Comparison of ENCODE assay signal across 10 cellular contexts in the genomic region with DNA sequence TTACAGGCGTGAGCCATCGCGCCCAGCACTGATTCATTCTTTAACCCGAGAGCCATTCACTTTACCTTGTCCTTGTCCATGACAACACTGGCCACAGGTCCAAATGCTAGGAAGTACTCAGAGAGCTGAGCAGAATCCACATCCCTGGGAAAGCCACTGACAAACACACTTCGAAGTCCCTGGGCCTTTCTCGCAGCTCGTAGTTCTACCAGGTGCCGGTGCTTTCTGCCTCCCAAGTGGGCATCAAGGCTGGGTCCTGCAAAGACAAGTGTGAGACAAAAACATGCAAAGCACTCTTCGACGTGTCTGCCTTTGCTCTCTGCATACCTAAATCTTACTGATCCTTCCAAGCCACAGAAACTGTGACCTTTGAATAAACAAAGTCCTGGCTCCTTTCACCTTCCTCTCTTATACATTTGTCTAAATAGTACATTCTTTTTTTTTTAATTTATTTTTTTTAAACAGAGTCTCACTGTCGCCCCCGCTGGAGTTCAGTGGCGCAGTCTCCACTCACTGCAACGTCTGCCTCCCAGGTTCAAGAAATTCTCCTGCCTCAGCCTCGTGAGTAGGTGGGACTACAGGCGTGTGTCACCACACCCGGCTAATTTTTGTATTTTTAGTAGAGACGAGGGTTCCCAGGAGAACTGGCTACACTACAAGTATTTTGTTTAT. TPM values are rescaled to one million over a fixed set of nuclear protein-coding genes. Genes with fewer than 3 reads are reported as not detected.
DNase-seq lines count a peak whose midpoint lies in the region; ATAC-seq, FAIRE-seq and TF ChIP-seq lines count a peak whose summit lies in the region.
"Had no signal": no experiment of that assay in that cellular context is flagged by ENCODE, and none has a peak within 500 bp of the region (broad histone marks: within the 10 kb centered on the region; RNA-seq: fewer than 3 reads in every experiment).

No MANE protein-coding gene starts in this region.

- peaks cover 42% of the 10 kb centered on the region for H3F3A ChIP-seq in PC-9 (ENCODE audit: insufficient read depth, low read depth)

- H3K4me3 Mint-ChIP-seq in activated T-cell treated with anti-CD3 and anti-CD28 coated beads, Interleukin-2, amount 50 U/mL, for 72 hours: peak overlapping the region; percentile 97 to 99
- H3K4me3 Mint-ChIP-seq in stimulated activated effector memory CD8-positive, alpha-beta T cell treated with anti-CD3 and anti-CD28 coated beads, Interleukin-12 subunit alpha, Interleukin-12 subunit beta, amount 100 ng/mL, for 72 hours: peak overlapping the region; percentile 89

- DNase-seq in activated T-cell treated with anti-CD3 and anti-CD28 coated beads, Interleukin-2, amount 50 U/mL, for 72 hours: peak in 1 of 2 donors; percentile 37
- DNase-seq in activated T-cell treated with anti-CD3 and anti-CD28 coated beads for 4 hours (no peak), PC-9 (peak in 1 of 2 experiments; percentile 32), endothelial cell of umbilical vein (ENCODE audit: low read depth, low spot score) (peak; percentile 50), BE2C (no peak), C1 segment of cervical spinal cord (lab: John Stamatoyannopoulos, UW) (no peak)
- DNase-seq in stimulated activated effector memory CD8-positive, alpha-beta T cell treated with anti-CD3 and anti-CD28 coated beads, Interleukin-12 subunit alpha, Interleukin-12 subunit beta, amount 100 ng/mL, for 72 hours (ENCODE audit: low spot score in 2 of 2): no peak
- DNase-seq: DMS79 treated with DMSO at 0.1 percent for 48 hours, NCI-H446 had no signal

- peaks cover 3% of the 10 kb centered on the region; the same call in 1 of the 2 replicates for H4K20me1 ChIP-seq in PC-9 (ENCODE audit: insufficient read depth)
- no peaks in the 10 kb centered on the region for H4K20me1 ChIP-seq in endothelial cell of umbilical vein (replicated peaks; ENCODE audit: control insufficient read depth, extremely low read depth, insufficient read depth, low read length)

- TF ChIP-seq CTCF in PC-9 (conservative IDR thresholded peaks at IDR 0.05) (peak; percentile 69), endothelial cell of umbilical vein (IDR thresholded peaks at IDR 0.05; ENCODE audit: extremely low read depth in 1 of 2, insufficient read depth in 1 of 2, low read depth in 1 of 2, low read length in 2 of 2) (peak; percentile 23 to 39), BE2C (IDR thresholded peaks at IDR 0.05; ENCODE audit: low read depth, low read length) (no peak)

- TF ChIP-seq POLR2A in endothelial cell of umbilical vein (IDR thresholded peaks at IDR 0.05; ENCODE audit: low read depth, low read length): no peak

- BruUV-seq in PC-9 (replicated peaks; lab: Mats Ljungman, UMichigan): no TSS peak
- BruUV-seq in endothelial cell of umbilical vein (replicated peaks; lab: Mats Ljungman, UMichigan): no TSS peak

- peaks cover 5 to 20% of the 10 kb centered on the region in 2 donors for H3K36me3 Mint-ChIP-seq in activated T-cell treated with anti-CD3 and anti-CD28 coated beads, Interleukin-2, amount 50 U/mL, for 72 hours (ENCODE audit: insufficient read depth in 2 of 2)
- H3K36me3 Mint-ChIP-seq in stimulated activated effector memory CD8-positive, alpha-beta T cell treated with anti-CD3 and anti-CD28 coated beads, Interleukin-12 subunit alpha, Interleukin-12 subunit beta, amount 100 ng/mL, for 72 hours: peaks cover 86% of the 10 kb centered on the region

- no peaks in the 10 kb centered on the region for H3K9me1 ChIP-seq in endothelial cell of umbilical vein (replicated peaks; ENCODE audit: control insufficient read depth, extremely low read depth, insufficient read depth, low read length)

- ATAC-seq in activated T-cell treated with anti-CD3 and anti-CD28 coated beads, Interleukin-2, amount 50 U/mL, for 72 hours (replicated peaks in 1 of 2): no peak
- ATAC-seq in stimulated activated effector memory CD8-positive, alpha-beta T cell treated with anti-CD3 and anti-CD28 coated beads, Interleukin-12 subunit alpha, Interleukin-12 subunit beta, amount 100 ng/mL, for 72 hours: no peak
- no peak for ATAC-seq in GM18909 (IDR thresholded peaks at IDR 0.05; ENCODE audit: poor library complexity, unreplicated experiment)

- H3K4me2 ChIP-seq in PC-9 (peak overlapping the region; percentile 92), endothelial cell of umbilical vein (ENCODE audit: insufficient read depth, low read length) (no peak overlapping the region)

- peaks cover 29% of the 10 kb centered on the region for H3K4me1 ChIP-seq in PC-9 (replicated peaks; ENCODE audit: insufficient read depth)
- peaks cover 18% of the 10 kb centered on the region for H3K4me1 ChIP-seq in endothelial cell of umbilical vein (ENCODE audit: control insufficient read depth, extremely low read depth, insufficient read depth, low read length)
- peaks cover 6% of the 10 kb centered on the region; the same call in 1 of the 2 replicates for H3K4me1 ChIP-seq in BE2C

- POLR2A ChIA-PET in PC-9 (lab: Charles Lee; ENCODE audit: unreplicated experiment): no interaction called here
- POLR2A ChIA-PET in endothelial cell of umbilical vein (lab: Charles Lee): no interaction called here

- H2AFZ ChIP-seq in PC-9: no peak overlapping the region
- no peak overlapping the region for H2AFZ ChIP-seq in endothelial cell of umbilical vein (ENCODE audit: low read depth, low read length)

- H3K27me3 Mint-ChIP-seq in activated T-cell treated with anti-CD3 and anti-CD28 coated beads, Interleukin-2, amount 50 U/mL, for 72 hours (ENCODE audit: low read depth): no peaks in the 10 kb centered on the region

- peaks cover 15% of the 10 kb centered on the region; the same call in 1 of the 2 replicates for H3K36me3 ChIP-seq in PC-9 (ENCODE audit: low read depth)
- H3K36me3 ChIP-seq in endothelial cell of umbilical vein (ENCODE audit: control insufficient read depth in 2 of 2, extremely low read depth in 1 of 2, insufficient read depth in 2 of 2, low read length in 2 of 2): peaks cover 9 to 12% of the 10 kb centered on the region in 2 experiments
- H3K36me3 ChIP-seq in BE2C: peaks cover 19% of the 10 kb centered on the region

- no peaks in the 10 kb centered on the region for H3K9me2 ChIP-seq in PC-9 (ENCODE audit: insufficient read depth)

- H3K27ac Mint-ChIP-seq in activated T-cell treated with anti-CD3 and anti-CD28 coated beads, Interleukin-2, amount 50 U/mL, for 72 hours: no peak overlapping the region
- H3K27ac Mint-ChIP-seq in stimulated activated effector memory CD8-positive, alpha-beta T cell treated with anti-CD3 and anti-CD28 coated beads, Interleukin-12 subunit alpha, Interleukin-12 subunit beta, amount 100 ng/mL, for 72 hours: no peak overlapping the region

- H3K4me3 ChIP-seq in PC-9 (no peak overlapping the region), endothelial cell of umbilical vein (replicated peaks in 1 of 3; ENCODE audit: insufficient read depth in 1 of 3, low read depth in 1 of 3, low read length in 3 of 3) (no peak overlapping the region), BE2C (ENCODE audit: low read depth, low read length) (no peak overlapping the region)

- no peak overlapping the region for H3K9ac ChIP-seq in endothelial cell of umbilical vein (replicated peaks; ENCODE audit: extremely low read depth, insufficient read depth, low read length)

- dilution Hi-C loops in endothelial cell of umbilical vein (cut with MboI; ENCODE audit: extremely low pct_ligation_motif_present, low sequenced_read_pairs): no loop called here

- CTCF ChIA-PET in PC-9 (lab: Charles Lee): no interaction called here
- CTCF ChIA-PET in endothelial cell of umbilical vein (lab: Charles Lee): interaction anchor here (0.9 to 1.5 kb wide), 5 partner anchors 12 to 28 kb away, joined by 3 to 9 read pairs (median 5); a partner anchor contains a TSS

- H3K79me2 ChIP-seq in PC-9 (ENCODE audit: low read depth) (peaks cover 35% of the 10 kb centered on the region), endothelial cell of umbilical vein (ENCODE audit: control insufficient read depth, insufficient read depth, low read length) (peaks cover 9% of the 10 kb centered on the region)

- intact Hi-C loops in PC-9 (cut with micrococcal nuclease; ENCODE audit: unreplicated experiment): no loop called here
- intact Hi-C loops in endothelial cell of umbilical vein (cut with micrococcal nuclease): no loop called here

- H3K27me3 ChIP-seq in PC-9 (ENCODE audit: insufficient read depth, low read depth): no peaks in the 10 kb centered on the region
- no peaks in the 10 kb centered on the region for H3K27me3 ChIP-seq in endothelial cell of umbilical vein (ENCODE audit: control insufficient read depth in 2 of 2, insufficient read depth in 2 of 2, low read length in 2 of 2)
- H3K27me3 ChIP-seq in BE2C: no peaks in the 10 kb centered on the region

- H3K4me1 Mint-ChIP-seq in activated T-cell treated with anti-CD3 and anti-CD28 coated beads, Interleukin-2, amount 50 U/mL, for 72 hours (ENCODE audit: low read depth): peaks cover 45% of the 10 kb centered on the region
- peaks cover 23% of the 10 kb centered on the region for H3K4me1 Mint-ChIP-seq in stimulated activated effector memory CD8-positive, alpha-beta T cell treated with anti-CD3 and anti-CD28 coated beads, Interleukin-12 subunit alpha, Interleukin-12 subunit beta, amount 100 ng/mL, for 72 hours

- no peak for FAIRE-seq in endothelial cell of umbilical vein (lab: Jason Lieb, UNC)

- H3K27ac ChIP-seq in PC-9 (no peak overlapping the region), endothelial cell of umbilical vein (ENCODE audit: insufficient read depth, low read depth, low read length) (no peak overlapping the region)

- no peaks in the 10 kb centered on the region for H3K9me3 Mint-ChIP-seq in activated T-cell treated with anti-CD3 and anti-CD28 coated beads, Interleukin-2, amount 50 U/mL, for 72 hours
- H3K9me3 Mint-ChIP-seq in stimulated activated effector memory CD8-positive, alpha-beta T cell treated with anti-CD3 and anti-CD28 coated beads, Interleukin-12 subunit alpha, Interleukin-12 subunit beta, amount 100 ng/mL, for 72 hours: no peaks in the 10 kb centered on the region

- no peaks in the 10 kb centered on the region for H3K9me3 ChIP-seq in PC-9 (ENCODE audit: insufficient read depth, low read depth)
- H3K9me3 ChIP-seq in endothelial cell of umbilical vein (replicated peaks; ENCODE audit: control insufficient read depth, insufficient read depth, low read length): no peaks in the 10 kb centered on the region
- no peaks in the 10 kb centered on the region for H3K9me3 ChIP-seq in BE2C

RNA-seq across cellular contexts. Expression of a gene that starts 2.2 kb away (rescaled TPM):
- total RNA-seq in activated T-cell treated with anti-CD3 and anti-CD28 coated beads, Interleukin-2, amount 50 U/mL, for 72 hours: 10 to 100 TPM; 32.8 to 36.8 TPM
- 39.3 and 40.5 TPM in 2 replicates for total RNA-seq in PC-9 (2021)
- total RNA-seq in endothelial cell of umbilical vein: 16.9 and 17.8 TPM in 2 replicates
- 11.5 and 12.7 TPM in 2 replicates for polyA plus RNA-seq in endothelial cell of umbilical vein
- polyA plus RNA-seq in endothelial cell of umbilical vein (2011; cell fraction: cytosol; rRNA removed): 7.1 and 9.3 TPM in 2 replicates
- polyA plus RNA-seq in endothelial cell of umbilical vein (2011; cell fraction: nucleus; rRNA removed): 45.0 and 48.0 TPM in 2 replicates
- 10.6 and 12.9 TPM in 2 replicates for polyA plus RNA-seq in endothelial cell of umbilical vein (2012)
- polyA minus RNA-seq in endothelial cell of umbilical vein: 8.6 and 9.0 TPM in 2 replicates
- polyA minus RNA-seq in endothelial cell of umbilical vein (2011; cell fraction: cytosol; rRNA and poly(A)+ RNA removed): 16.0 TPM
- polyA minus RNA-seq in endothelial cell of umbilical vein (2011; cell fraction: nucleus; rRNA and poly(A)+ RNA removed): 5.2 and 7.6 TPM in 2 replicates
- polyA plus RNA-seq in BE2C (2012; ENCODE audit: insufficient read depth, insufficient read length, low read depth): 61.8 TPM

RNA-seq across cellular contexts. Expression of a gene that starts 12.6 kb away (rescaled TPM):
- total RNA-seq in activated T-cell treated with anti-CD3 and anti-CD28 coated beads, Interleukin-2, amount 50 U/mL, for 72 hours: 100 to 1,000 TPM; 173 to 241 TPM
- total RNA-seq in PC-9 (2021) (96.6 and 120 TPM in 2 replicates), endothelial cell of umbilical vein (166 and 176 TPM in 2 replicates)
- polyA plus RNA-seq in endothelial cell of umbilical vein: 30.2 and 40.4 TPM in 2 replicates
- polyA plus RNA-seq in endothelial cell of umbilical vein (2011; cell fraction: cytosol; rRNA removed): 30.0 and 32.2 TPM in 2 replicates
- 111 and 132 TPM in 2 replicates for polyA plus RNA-seq in endothelial cell of umbilical vein (2011; cell fraction: nucleus; rRNA removed)
- 108 and 120 TPM in 2 replicates for polyA plus RNA-seq in endothelial cell of umbilical vein (2012)
- 91.6 and 95.5 TPM in 2 replicates for polyA minus RNA-seq in endothelial cell of umbilical vein
- polyA minus RNA-seq in endothelial cell of umbilical vein (2011; cell fraction: cytosol; rRNA and poly(A)+ RNA removed): 51.8 TPM
- 40.3 and 57.1 TPM in 2 replicates for polyA minus RNA-seq in endothelial cell of umbilical vein (2011; cell fraction: nucleus; rRNA and poly(A)+ RNA removed)
- polyA plus RNA-seq in BE2C (2012; ENCODE audit: insufficient read depth, insufficient read length, low read depth): 83.3 TPM

RNA-seq across cellular contexts. Expression of a gene that starts 15.4 kb away (rescaled TPM):
- 1,000 to 10,000 TPM; 2,565 to 2,667 TPM for total RNA-seq in activated T-cell treated with anti-CD3 and anti-CD28 coated beads, Interleukin-2, amount 50 U/mL, for 72 hours
- total RNA-seq in PC-9 (2021) (1,773 and 2,008 TPM in 2 replicates), endothelial cell of umbilical vein (1,341 and 1,345 TPM in 2 replicates)
- polyA plus RNA-seq in endothelial cell of umbilical vein: 1,723 and 2,133 TPM in 2 replicates
- 2,150 and 2,252 TPM in 2 replicates for polyA plus RNA-seq in endothelial cell of umbilical vein (2011; cell fraction: cytosol; rRNA removed)
- polyA plus RNA-seq in endothelial cell of umbilical vein (2011; cell fraction: nucleus; rRNA removed): 635 and 665 TPM in 2 replicates
- polyA plus RNA-seq in endothelial cell of umbilical vein (2012): 1,499 and 2,213 TPM in 2 replicates
- 1,683 and 1,722 TPM in 2 replicates for polyA minus RNA-seq in endothelial cell of umbilical vein
- 1,661 TPM for polyA minus RNA-seq in endothelial cell of umbilical vein (2011; cell fraction: cytosol; rRNA and poly(A)+ RNA removed)
- polyA minus RNA-seq in endothelial cell of umbilical vein (2011; cell fraction: nucleus; rRNA and poly(A)+ RNA removed): 130 and 133 TPM in 2 replicates
- 578 TPM for polyA plus RNA-seq in BE2C (2012; ENCODE audit: insufficient read depth, insufficient read length, low read depth)

RNA-seq across cellular contexts. Expression of a gene that starts 23.5 kb away (rescaled TPM):
- total RNA-seq in activated T-cell treated with anti-CD3 and anti-CD28 coated beads, Interleukin-2, amount 50 U/mL, for 72 hours: 100 to 1,000 TPM; 132 to 148 TPM
- 83.2 and 84.2 TPM in 2 replicates for total RNA-seq in PC-9 (2021)
- 101 and 110 TPM in 2 replicates for total RNA-seq in endothelial cell of umbilical vein
- 75.7 and 78.3 TPM in 2 replicates for polyA plus RNA-seq in endothelial cell of umbilical vein
- polyA plus RNA-seq in endothelial cell of umbilical vein (2011; cell fraction: cytosol; rRNA removed): 27.7 and 29.7 TPM in 2 replicates
- 297 and 324 TPM in 2 replicates for polyA plus RNA-seq in endothelial cell of umbilical vein (2011; cell fraction: nucleus; rRNA removed)
- 60.5 and 84.3 TPM in 2 replicates for polyA plus RNA-seq in endothelial cell of umbilical vein (2012)
- polyA minus RNA-seq in endothelial cell of umbilical vein: 61.5 and 71.2 TPM in 2 replicates
- 19.6 TPM for polyA minus RNA-seq in endothelial cell of umbilical vein (2011; cell fraction: cytosol; rRNA and poly(A)+ RNA removed)
- 36.6 and 42.9 TPM in 2 replicates for polyA minus RNA-seq in endothelial cell of umbilical vein (2011; cell fraction: nucleus; rRNA and poly(A)+ RNA removed)
- polyA plus RNA-seq in BE2C (2012; ENCODE audit: insufficient read depth, insufficient read length, low read depth): 33.4 TPM

RNA-seq across cellular contexts. Expression of a gene that starts 24.0 kb away (rescaled TPM):
- total RNA-seq in activated T-cell treated with anti-CD3 and anti-CD28 coated beads, Interleukin-2, amount 50 U/mL, for 72 hours: 1 to 10 TPM; 5.1 to 6.7 TPM
- total RNA-seq in PC-9 (2021): 6.2 and 7.0 TPM in 2 replicates
- total RNA-seq in endothelial cell of umbilical vein: 8.2 and 8.8 TPM in 2 replicates
- polyA plus RNA-seq in endothelial cell of umbilical vein: 4.8 and 5.3 TPM in 2 replicates
- polyA plus RNA-seq in endothelial cell of umbilical vein (2011; cell fraction: cytosol; rRNA removed): 7.0 and 8.7 TPM in 2 replicates
- 2.7 and 3.5 TPM in 2 replicates for polyA plus RNA-seq in endothelial cell of umbilical vein (2011; cell fraction: nucleus; rRNA removed)
- polyA plus RNA-seq in endothelial cell of umbilical vein (2012): 7.9 and 11.8 TPM in 2 replicates
- 2.4 and 5.5 TPM in 2 replicates for polyA minus RNA-seq in endothelial cell of umbilical vein
- polyA minus RNA-seq in endothelial cell of umbilical vein (2011; cell fraction: cytosol; rRNA and poly(A)+ RNA removed): 4.2 TPM
- 0.53 and 0.82 TPM in 2 replicates for polyA minus RNA-seq in endothelial cell of umbilical vein (2011; cell fraction: nucleus; rRNA and poly(A)+ RNA removed)
- polyA plus RNA-seq in BE2C (2012; ENCODE audit: insufficient read depth, insufficient read length, low read depth): 3.5 TPM
